7 cellular contexts compared by ENCODE assay signal in genomic region chr2:207723425-207723787, GRCh38. TPM values are rescaled to one million over a fixed set of nuclear protein-coding genes. Genes with fewer than 3 reads are reported as not detected.
DNase-seq lines count a peak whose midpoint lies in the region; ATAC-seq, FAIRE-seq and TF ChIP-seq lines count a peak whose summit lies in the region.
"Not testable (repeated sequence)": the region's sequence is repeated elsewhere in the genome, so short reads cannot be mapped to it uniquely, and the experiment has no call there.

No MANE protein-coding gene starts in this region.

- DNase-seq in HT-29 (ENCODE audit: low spot score) (peak; percentile 52), PC-3 (peak; percentile 60), kidney tubule cell (ENCODE audit: low spot score) (peak; percentile 34), small intestine (peak; percentile 52)
- DNase-seq in activated CD4-positive, alpha-beta T cell treated with anti-CD3 and anti-CD28 coated beads for 36 hours; chondrocyte (ENCODE audit: low spot score): not testable (repeated sequence)

- H4K20me1 ChIP-seq in PC-3 (ENCODE audit: low read length) = not testable (repeated sequence)

- peaks cover 35% of the 10 kb centered on the region for H3K4me1 Mint-ChIP-seq in activated CD4-positive, alpha-beta T cell treated with anti-CD3 and anti-CD28 coated beads for 36 hours
- peaks cover 66% of the 10 kb centered on the region for H3K4me1 Mint-ChIP-seq in activated naive CD4-positive, alpha-beta T cell treated with anti-CD3 and anti-CD28 coated beads, Interleukin-2, amount 50 U/mL, for 24 hours
- peaks cover 31% of the 10 kb centered on the region for H3K4me1 Mint-ChIP-seq in chondrocyte (ENCODE audit: low read depth)

- H3K36me3 ChIP-seq in PC-3 (ENCODE audit: low read depth, low read length); small intestine (ENCODE audit: control insufficient read depth in 2 of 2, insufficient read depth in 2 of 2, low read length in 2 of 2): not testable (repeated sequence)

- H3K9ac ChIP-seq in PC-3 (ENCODE audit: low read length) = peak overlapping the region; percentile 11; the same call in 1 of the 2 replicates

- H3K27me3 ChIP-seq in PC-3 (ENCODE audit: low read length); small intestine (ENCODE audit: control insufficient read depth in 2 of 2, insufficient read depth in 2 of 2, low read length in 2 of 2): not testable (repeated sequence)

- not testable (repeated sequence) for ATAC-seq in PC-3; activated CD4-positive, alpha-beta T cell treated with anti-CD3 and anti-CD28 coated beads for 36 hours

- not testable (repeated sequence) for H3K27me3 Mint-ChIP-seq in activated CD4-positive, alpha-beta T cell treated with anti-CD3 and anti-CD28 coated beads for 36 hours; activated naive CD4-positive, alpha-beta T cell treated with anti-CD3 and anti-CD28 coated beads, Interleukin-2, amount 50 U/mL, for 24 hours; chondrocyte (ENCODE audit: low read depth)

- H3K9me2 ChIP-seq in PC-3 (replicated peaks; ENCODE audit: low read length) = not testable (repeated sequence)

- not testable (repeated sequence) for BruUV-seq in PC-3 (replicated peaks; lab: Mats Ljungman, UMichigan)

- POLR2A ChIA-PET in PC-3 (lab: Charles Lee; ENCODE audit: unreplicated experiment); activated CD4-positive, alpha-beta T cell treated with anti-CD3 and anti-CD28 coated beads for 36 hours (lab: Charles Lee): not testable (repeated sequence)

- CTCF ChIA-PET in PC-3 (lab: Charles Lee) = interaction anchor here (0.9 kb wide), 1 partner anchor 97 kb away, joined by 3 read pairs; no protein-coding TSS in a partner anchor
- CTCF ChIA-PET in activated CD4-positive, alpha-beta T cell treated with anti-CD3 and anti-CD28 coated beads for 36 hours (lab: Charles Lee) = interaction anchor here (1.0 to 1.1 kb wide), 2 partner anchors 12 to 317 kb away, joined by 3 to 4 read pairs; partner anchors contain the start of gene CCNYL1

- not testable (repeated sequence) for H3K9me3 ChIP-seq in PC-3 (ENCODE audit: low read length); small intestine (ENCODE audit: control insufficient read depth, low read depth)

- H3K79me2 ChIP-seq in PC-3 (ENCODE audit: low read length) = peaks cover 66% of the 10 kb centered on the region

- not testable (repeated sequence) for H3K4me3 ChIP-seq in PC-3 (ENCODE audit: low read length); small intestine (ENCODE audit: low read depth in 1 of 2, low read length in 2 of 2)

- peaks cover 57% of the 10 kb centered on the region for H3K4me1 ChIP-seq in PC-3 (ENCODE audit: insufficient read depth, low read length)
- not testable (repeated sequence) for H3K4me1 ChIP-seq in small intestine (ENCODE audit: control insufficient read depth in 2 of 2, insufficient read depth in 1 of 2, low read depth in 1 of 2, low read length in 1 of 2)

- not testable (repeated sequence) for H3K9me3 Mint-ChIP-seq in activated CD4-positive, alpha-beta T cell treated with anti-CD3 and anti-CD28 coated beads for 36 hours (ENCODE audit: low read depth); activated naive CD4-positive, alpha-beta T cell treated with anti-CD3 and anti-CD28 coated beads, Interleukin-2, amount 50 U/mL, for 24 hours; chondrocyte (ENCODE audit: low read depth)

- TF ChIP-seq CTCF in PC-3 (conservative IDR thresholded peaks at IDR 0.05; ENCODE audit: low read depth, low read length); chondrocyte (IDR thresholded peaks at IDR 0.05): not testable (repeated sequence)

- FAIRE-seq in small intestine (lab: Jason Lieb, UNC) = not testable (repeated sequence)

- intact Hi-C loops in PC-3 (cut with micrococcal nuclease) = loop anchor here (10.0 kb wide), 1 partner anchor 559 kb away; the partner anchor contains the start of gene KLF7
- intact Hi-C loops in activated CD4-positive, alpha-beta T cell treated with anti-CD3 and anti-CD28 coated beads for 36 hours (cut with DNase I, micrococcal nuclease) = not testable (repeated sequence)

- H3K27ac Mint-ChIP-seq in activated CD4-positive, alpha-beta T cell treated with anti-CD3 and anti-CD28 coated beads for 36 hours = peak overlapping the region; percentile 82
- peak overlapping the region; percentile 89 for H3K27ac Mint-ChIP-seq in activated naive CD4-positive, alpha-beta T cell treated with anti-CD3 and anti-CD28 coated beads, Interleukin-2, amount 50 U/mL, for 24 hours
- H3K27ac Mint-ChIP-seq in chondrocyte (ENCODE audit: unreplicated experiment) = peak overlapping the region; percentile 49

- H3K36me3 Mint-ChIP-seq in activated CD4-positive, alpha-beta T cell treated with anti-CD3 and anti-CD28 coated beads for 36 hours (ENCODE audit: low read depth); activated naive CD4-positive, alpha-beta T cell treated with anti-CD3 and anti-CD28 coated beads, Interleukin-2, amount 50 U/mL, for 24 hours; chondrocyte (ENCODE audit: low read depth): not testable (repeated sequence)

- peak overlapping the region; percentile 85 for H3K27ac ChIP-seq in PC-3 (ENCODE audit: low read length)
- not testable (repeated sequence) for H3K27ac ChIP-seq in small intestine (ENCODE audit: low read depth in 1 of 2, low read length in 1 of 2)

- not testable (repeated sequence) for H2AFZ ChIP-seq in PC-3 (ENCODE audit: low read length)

- peak overlapping the region; percentile 43 for H3K4me2 ChIP-seq in PC-3 (ENCODE audit: low read length)

- not testable (repeated sequence) for H3F3A ChIP-seq in PC-3 (ENCODE audit: low read length, unreplicated experiment)

- H3K4me3 Mint-ChIP-seq in activated CD4-positive, alpha-beta T cell treated with anti-CD3 and anti-CD28 coated beads for 36 hours; chondrocyte (ENCODE audit: unreplicated experiment): not testable (repeated sequence)
- H3K4me3 Mint-ChIP-seq in activated naive CD4-positive, alpha-beta T cell treated with anti-CD3 and anti-CD28 coated beads, Interleukin-2, amount 50 U/mL, for 24 hours = peak overlapping the region; percentile 60

- 47 to 81% (median 64%) methylated on average over 8 of the region's 8 CpGs for WGBS in small intestine, 3 donors

RNA-seq across cellular contexts. Expression of gene CCNYL1, which starts 12.0 kb away (rescaled TPM):
- total RNA-seq in HT-29 (2014; rRNA removed; shearing (Covaris generic)) = 3.2 and 4.7 TPM in 2 replicates
- total RNA-seq in PC-3 (2014; rRNA removed) (14.7 and 19.2 TPM in 2 replicates), chondrocyte (17.4 to 25.3 TPM (median 24.7 TPM) in 3 replicates)
- 1 to 10 TPM; 4.0 to 5.5 TPM for total RNA-seq in activated CD4-positive, alpha-beta T cell treated with anti-CD3 and anti-CD28 coated beads for 36 hours
- polyA plus RNA-seq in small intestine = 10 to 100 TPM in 2 of 3 donors, 1 to 10 TPM in 1; 8.2 to 15.2 (median 15.1) TPM

RNA-seq across cellular contexts. Expression of gene FZD5, which starts 46.3 kb away (rescaled TPM):
- 24.0 and 29.2 TPM in 2 replicates for total RNA-seq in HT-29 (2014; rRNA removed; shearing (Covaris generic))
- total RNA-seq in PC-3 (2014; rRNA removed) (7.2 and 7.5 TPM in 2 replicates), chondrocyte (0.63 to 1.1 TPM (median 0.82 TPM) in 3 replicates)
- 1 to 10 TPM; 1.1 to 1.3 TPM for total RNA-seq in activated CD4-positive, alpha-beta T cell treated with anti-CD3 and anti-CD28 coated beads for 36 hours
- polyA plus RNA-seq in small intestine = 10 to 100 TPM in 2 of 3 donors, 1 to 10 TPM in 1; 8.7 to 18.5 (median 10.3) TPM
